18 cellular contexts compared by ENCODE assay signal in the genomic region with DNA sequence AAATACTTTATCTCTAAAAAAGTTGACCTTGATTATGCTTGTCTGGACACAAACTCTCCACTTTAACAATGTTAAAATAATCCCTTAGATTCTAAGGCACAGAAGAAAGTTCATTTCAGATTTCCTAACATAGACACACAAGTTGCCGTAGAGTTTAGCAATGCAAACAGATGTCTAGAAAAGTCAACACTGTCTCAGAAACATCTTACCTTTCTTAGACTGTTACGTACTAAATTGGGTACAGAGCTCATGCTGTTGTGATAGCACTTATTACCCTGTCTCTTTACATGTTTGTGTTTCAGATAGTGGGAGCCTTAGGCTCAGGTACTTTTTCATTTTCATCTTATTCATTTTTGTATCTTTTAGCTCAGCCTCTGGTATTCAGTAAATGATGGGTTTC. TPM values are rescaled to one million over a fixed set of nuclear protein-coding genes. Genes with fewer than 3 reads are reported as not detected.
DNase-seq lines count a peak whose midpoint lies in the region; ATAC-seq, FAIRE-seq and TF ChIP-seq lines count a peak whose summit lies in the region.
"Had no signal": no experiment of that assay in that cellular context is flagged by ENCODE, and none has a peak within 500 bp of the region (broad histone marks: within the 10 kb centered on the region; RNA-seq: fewer than 3 reads in every experiment).

No MANE protein-coding gene starts in this region.

- POLR2A ChIA-PET in endothelial cell of umbilical vein (lab: Charles Lee): no interaction called here
- POLR2A ChIA-PET in HepG2 (lab: Yijun Ruan, JAX): no interaction called here

- H3K27ac ChIP-seq in endothelial cell of umbilical vein (ENCODE audit: insufficient read depth, low read depth, low read length) (no peak overlapping the region), HepG2 (ENCODE audit: extremely low read length, insufficient read depth, low read length) (no peak overlapping the region), MM.1S (ENCODE audit: low read length) (no peak overlapping the region)
- H3K27ac ChIP-seq: GM23248 had no signal

- dilution Hi-C loops in endothelial cell of umbilical vein (cut with MboI; ENCODE audit: extremely low pct_ligation_motif_present, low sequenced_read_pairs): no loop called here

- H3K4me2 ChIP-seq in endothelial cell of umbilical vein (ENCODE audit: insufficient read depth, low read length) (no peak overlapping the region), HepG2 (ENCODE audit: low read depth, low read length) (0 out of 2 replicates have a peak overlapping the region, but pooled peaks have one; percentile 15), MM.1S (ENCODE audit: low read depth, low read length) (no peak overlapping the region)

- BruUV-seq in endothelial cell of umbilical vein (replicated peaks; lab: Mats Ljungman, UMichigan) (no TSS peak), HepG2 (replicated peaks; lab: Mats Ljungman, UMichigan) (no TSS peak)

- H3K27me3 ChIP-seq in endothelial cell of umbilical vein (ENCODE audit: control insufficient read depth in 2 of 2, insufficient read depth in 2 of 2, low read length in 2 of 2): no peaks in the 10 kb centered on the region
- H3K27me3 ChIP-seq in HepG2 (ENCODE audit: control insufficient read depth in 1 of 2, insufficient read depth in 2 of 2, low read length in 2 of 2): no peaks in the 10 kb centered on the region
- H3K27me3 ChIP-seq in MM.1S (replicated peaks; ENCODE audit: insufficient read depth, low read length): no peaks in the 10 kb centered on the region

- DNase-seq in GM12892 (ENCODE audit: insufficient read length) (no peak), endothelial cell of umbilical vein (ENCODE audit: low read depth, low spot score) (no peak), HepG2 (ENCODE audit: low spot score) (peak; percentile 28), MM.1S (no peak), NCI-H187 (lab: John Stamatoyannopoulos, UW) (no peak), DMS 273 (lab: John Stamatoyannopoulos, UW; ENCODE audit: unreplicated experiment) (no peak)
- DNase-seq in stimulated activated naive CD4-positive, alpha-beta T cell (lab: John Stamatoyannopoulos, UW): no peak
- DNase-seq: C1 segment of cervical spinal cord; Calu3; CD4-positive, alpha-beta memory T cell; COR-L47; DMS153; DND-41; GM23248; HFFc6 had no signal

- H3K9me2 ChIP-seq in MM.1S (replicated peaks; ENCODE audit: insufficient read depth, low read length): no peaks in the 10 kb centered on the region

- 12% methylated on average over 2 of the region's 2 CpGs for WGBS in HepG2 (ENCODE audit: low lambda C conversion rate)

- H4K20me1 ChIP-seq in endothelial cell of umbilical vein (replicated peaks; ENCODE audit: control insufficient read depth, extremely low read depth, insufficient read depth, low read length): no peaks in the 10 kb centered on the region
- H4K20me1 ChIP-seq in HepG2 (ENCODE audit: insufficient read depth, low read length): no peaks in the 10 kb centered on the region
- no peaks in the 10 kb centered on the region for H4K20me1 ChIP-seq in MM.1S (ENCODE audit: insufficient read depth, low read length)

- CTCF ChIA-PET in endothelial cell of umbilical vein (lab: Charles Lee): interaction anchor here (0.8 to 2.0 kb wide), 4 partner anchors 13 to 197 kb away, joined by 3 to 5 read pairs (median 4); no protein-coding TSS in a partner anchor
- CTCF ChIA-PET in HepG2 (lab: Yijun Ruan, JAX; ENCODE audit: low intra/inter-chr PET ratio, low total read pairs): no interaction called here

- H3K4me3 ChIP-seq in endothelial cell of umbilical vein (replicated peaks in 1 of 3; ENCODE audit: insufficient read depth in 1 of 3, low read depth in 1 of 3, low read length in 3 of 3) (no peak overlapping the region), HepG2 (replicated peaks in 1 of 3; ENCODE audit: insufficient read depth in 1 of 3, low read depth in 2 of 3, low read length in 3 of 3) (no peak overlapping the region), MM.1S (ENCODE audit: low read length) (no peak overlapping the region)
- H3K4me3 ChIP-seq: GM12878, GM23248, HAP-1 had no signal

- no peaks in the 10 kb centered on the region for H3K4me1 ChIP-seq in endothelial cell of umbilical vein (ENCODE audit: control insufficient read depth, extremely low read depth, insufficient read depth, low read length)
- H3K4me1 ChIP-seq in HepG2 (ENCODE audit: insufficient read depth, low read length): peaks cover 26% of the 10 kb centered on the region
- peaks cover 4% of the 10 kb centered on the region; the same call in 1 of the 2 replicates for H3K4me1 ChIP-seq in MM.1S (ENCODE audit: low read length)
- H3K4me1 ChIP-seq: HAP-1 had no signal

- peak in 1 of 2 experiments; percentile 69; a peak in 1 of 4 replicates for TF ChIP-seq EP300 in HepG2 (IDR thresholded peaks at IDR 0.05; ENCODE audit: low read depth in 2 of 2, low read length in 2 of 2)
- no peak for TF ChIP-seq EP300 in HepG2 (CRISPR knock-in tag; IDR thresholded peaks at IDR 0.05; ENCODE audit: borderline replicate concordance)

- H2AFZ ChIP-seq in endothelial cell of umbilical vein (ENCODE audit: low read depth, low read length) (no peak overlapping the region), HepG2 (ENCODE audit: low read length) (no peak overlapping the region), MM.1S (ENCODE audit: low read length) (no peak overlapping the region)
- H2AFZ ChIP-seq: GM23248 had no signal

- intact Hi-C loops in endothelial cell of umbilical vein (cut with micrococcal nuclease) (no loop called here), HepG2 (cut with micrococcal nuclease; ENCODE audit: unreplicated experiment) (no loop called here)

- H3K36me3 ChIP-seq in endothelial cell of umbilical vein (ENCODE audit: control insufficient read depth in 2 of 2, extremely low read depth in 1 of 2, insufficient read depth in 2 of 2, low read length in 2 of 2): no peaks in the 10 kb centered on the region
- H3K36me3 ChIP-seq in HepG2 (replicated peaks in 1 of 2; ENCODE audit: control insufficient read depth in 1 of 2, insufficient read depth in 2 of 2, low read length in 2 of 2): peaks cover 6 to 28% of the 10 kb centered on the region in 2 experiments
- H3K36me3 ChIP-seq in MM.1S (replicated peaks; ENCODE audit: insufficient read depth, low read length): no peaks in the 10 kb centered on the region
- H3K36me3 ChIP-seq: HAP-1 had no signal

- TF ChIP-seq CTCF in endothelial cell of umbilical vein (IDR thresholded peaks at IDR 0.05; ENCODE audit: extremely low read depth in 1 of 2, insufficient read depth in 1 of 2, low read depth in 1 of 2, low read length in 2 of 2) (no peak), HepG2 (CRISPR knock-in tag; IDR thresholded peaks at IDR 0.05) (no peak), MM.1S (IDR thresholded peaks at IDR 0.05; ENCODE audit: low read length) (no peak)

- no peaks in the 10 kb centered on the region for H3K9me3 ChIP-seq in endothelial cell of umbilical vein (replicated peaks; ENCODE audit: control insufficient read depth, insufficient read depth, low read length)
- H3K9me3 ChIP-seq in HepG2 (ENCODE audit: low read length): no peaks in the 10 kb centered on the region
- H3K9me3 ChIP-seq in MM.1S (replicated peaks; ENCODE audit: insufficient read depth, low read length): no peaks in the 10 kb centered on the region
- H3K9me3 ChIP-seq: HAP-1 had no signal

- no peaks in the 10 kb centered on the region for H3F3A ChIP-seq in MM.1S (ENCODE audit: insufficient read depth, low read length)

- TF ChIP-seq POLR2A in GM12892 (IDR thresholded peaks at IDR 0.05; ENCODE audit: low read depth, low read length) (no peak), endothelial cell of umbilical vein (IDR thresholded peaks at IDR 0.05; ENCODE audit: low read depth, low read length) (no peak), HepG2 (IDR thresholded peaks at IDR 0.05; ENCODE audit: insufficient read depth in 1 of 2, low read depth in 2 of 2, low read length in 2 of 2) (no peak)

- H3K9me1 ChIP-seq in endothelial cell of umbilical vein (replicated peaks; ENCODE audit: control insufficient read depth, extremely low read depth, insufficient read depth, low read length): no peaks in the 10 kb centered on the region

- H3K79me2 ChIP-seq in endothelial cell of umbilical vein (ENCODE audit: control insufficient read depth, insufficient read depth, low read length) (no peaks in the 10 kb centered on the region), HepG2 (ENCODE audit: insufficient read depth, low read length) (no peaks in the 10 kb centered on the region), MM.1S (ENCODE audit: low read length) (no peaks in the 10 kb centered on the region)

- TF ChIP-seq RAD21 in HepG2 (CRISPR knock-in tag; IDR thresholded peaks at IDR 0.05): no peak

- FAIRE-seq in GM12892 (lab: Jason Lieb, UNC): peak; percentile 72
- peak; percentile 56 for FAIRE-seq in endothelial cell of umbilical vein (lab: Jason Lieb, UNC)
- FAIRE-seq in HepG2 (lab: Jason Lieb, UNC): peak; percentile 70
- FAIRE-seq: G401.6, GM12878 had no signal

- no peak overlapping the region for H3K9ac ChIP-seq in endothelial cell of umbilical vein (replicated peaks; ENCODE audit: extremely low read depth, insufficient read depth, low read length)
- no peak overlapping the region for H3K9ac ChIP-seq in HepG2 (ENCODE audit: insufficient read depth, low read depth, low read length)
- H3K9ac ChIP-seq in MM.1S (ENCODE audit: low read length): no peak overlapping the region
- H3K9ac ChIP-seq: GM23248 had no signal

- in situ Hi-C loops in HepG2 (cut with HindIII; ENCODE audit: extremely low pct_ligation_motif_present, low pct_unique_long_range_greater_than_20kb): no loop called here

- peak; percentile 71 for ATAC-seq in HepG2
- ATAC-seq: GM12878 had no signal

RNA-seq across cellular contexts. Expression of a gene that starts 52.0 kb away (rescaled TPM):
- 1.0 TPM for polyA plus RNA-seq in GM12892 (2012; ENCODE audit: missing spikeins)
- total RNA-seq in endothelial cell of umbilical vein (1.6 and 1.8 TPM in 2 replicates), HepG2 (2016; rRNA removed; fragmentation: Illumina TruSeq; extraction: Trizol) (29.8 and 57.6 TPM in 2 replicates)
- polyA plus RNA-seq in endothelial cell of umbilical vein (0.79 and 1.0 TPM in 2 replicates), HepG2 (2011; rRNA removed) (192 and 242 TPM in 2 replicates)
- 0.44 and 0.69 TPM in 2 replicates for polyA plus RNA-seq in endothelial cell of umbilical vein (2011; cell fraction: cytosol; rRNA removed)
- 4.2 and 4.8 TPM in 2 replicates for polyA plus RNA-seq in endothelial cell of umbilical vein (2011; cell fraction: nucleus; rRNA removed)
- polyA plus RNA-seq in endothelial cell of umbilical vein (2012): 1.4 and 2.3 TPM in 2 replicates
- 0.61 and 0.66 TPM in 2 replicates for polyA minus RNA-seq in endothelial cell of umbilical vein
- polyA minus RNA-seq in endothelial cell of umbilical vein (2011; cell fraction: cytosol; rRNA and poly(A)+ RNA removed): 1.0 TPM
- polyA minus RNA-seq in endothelial cell of umbilical vein (2011; cell fraction: nucleus; rRNA and poly(A)+ RNA removed): 3.0 and 3.6 TPM in 2 replicates
- 5.8 and 7.1 TPM in 2 replicates for total RNA-seq in HepG2 (2016; cell fraction: cytosol; rRNA removed; fragmentation: Illumina TruSeq; extraction: Trizol; ENCODE audit: low read depth)
- 28.2 and 56.6 TPM in 2 replicates for total RNA-seq in HepG2 (2016; cell fraction: insoluble cytoplasmic fraction; rRNA removed; fragmentation: Illumina TruSeq; extraction: Trizol)
- total RNA-seq in HepG2 (2016; cell fraction: membrane; rRNA removed; fragmentation: Illumina TruSeq; extraction: Trizol): 5.7 and 8.3 TPM in 2 replicates
- total RNA-seq in HepG2 (2016; cell fraction: nucleus; rRNA removed; fragmentation: Illumina TruSeq; extraction: Trizol): 61.5 and 74.8 TPM in 2 replicates
- 79.8 and 172 TPM in 2 replicates for polyA plus RNA-seq in HepG2 (2011; cell fraction: cytosol; rRNA removed)
- polyA plus RNA-seq in HepG2 (2011; cell fraction: nucleus; rRNA removed): 116 and 151 TPM in 2 replicates
- polyA plus RNA-seq in HepG2 (2012): 82.5 and 211 TPM in 2 replicates
- 1.4 and 1.8 TPM in 2 replicates for polyA plus RNA-seq in HepG2 (2016; cell fraction: cytosol; fragmentation: Illumina TruSeq; extraction: Trizol; ENCODE audit: low read depth)
- 14.3 and 16.7 TPM in 2 replicates for polyA plus RNA-seq in HepG2 (2016; cell fraction: insoluble cytoplasmic fraction; fragmentation: Illumina TruSeq; extraction: Trizol; ENCODE audit: low read depth)
- 2.3 and 2.7 TPM in 2 replicates for polyA plus RNA-seq in HepG2 (2016; cell fraction: membrane; fragmentation: Illumina TruSeq; extraction: Trizol; ENCODE audit: low read depth)
- 55.2 and 57.5 TPM in 2 replicates for polyA plus RNA-seq in HepG2 (2016; cell fraction: nucleus; fragmentation: Illumina TruSeq; extraction: Trizol; ENCODE audit: insufficient read depth, low read depth)
- 1.5 and 59.8 TPM in 2 replicates for polyA minus RNA-seq in HepG2 (2011; rRNA and poly(A)+ RNA removed; ENCODE audit: low replicate concordance)
- polyA minus RNA-seq in HepG2 (2011; cell fraction: cytosol; rRNA and poly(A)+ RNA removed): 115 and 233 TPM in 2 replicates
- 307 and 447 TPM in 2 replicates for polyA minus RNA-seq in HepG2 (2011; cell fraction: nucleus; rRNA and poly(A)+ RNA removed)
